Comparison of ENCODE assay signal across 1 cellular context in genomic region chr7:128029405-128029995, GRCh38.
TF ChIP-seq lines count a peak whose summit lies in the region.

No MANE protein-coding gene starts in this region.

TF ChIP-seq in H1, 55 proteins besides CTCF, POLR2A, EP300 and RAD21:
- TF ChIP-seq POU5F1 (IDR thresholded peaks at IDR 0.05; ENCODE audit: low read depth, low read length) (no peak), ATF2 (IDR thresholded peaks at IDR 0.05; ENCODE audit: low read length) (no peak)
